Comparison of ENCODE assay signal across 8 cellular contexts in genomic region chr19:40464059-40465024, GRCh38. TPM values are rescaled to one million over a fixed set of nuclear protein-coding genes. Genes with fewer than 3 reads are reported as not detected.
DNase-seq lines count a peak whose midpoint lies in the region; ATAC-seq and TF ChIP-seq lines count a peak whose summit lies in the region.

No MANE protein-coding gene starts in this region.

- DNase-seq in MM.1S (peak; percentile 63), SK-MEL-5 (ENCODE audit: low read depth, low spot score) (peak; percentile 88), globus pallidus (ENCODE audit: low spot score) (peak; percentile 54), omental fat pad (ENCODE audit: low spot score) (peak; percentile 99), testis (peak; percentile 89)

- in situ Hi-C loops in SK-MEL-5 (cut with HindIII; ENCODE audit: low pct_unique_long_range_greater_than_20kb, low sequenced_read_pairs) = no loop called here

- H3K9me3 ChIP-seq in DOHH2 (ENCODE audit: control insufficient read depth, insufficient read depth, low read length) (no peaks in the 10 kb centered on the region), MM.1S (replicated peaks; ENCODE audit: insufficient read depth, low read length) (no peaks in the 10 kb centered on the region), testis (no peaks in the 10 kb centered on the region)

- H3K4me1 Mint-ChIP-seq in activated naive CD4-positive, alpha-beta T cell treated with anti-CD3 and anti-CD28 coated beads, Interleukin-2, amount 50 U/mL, for 24 hours = peaks cover 25% of the 10 kb centered on the region

- H3K9me2 ChIP-seq in DOHH2 (replicated peaks; ENCODE audit: control insufficient read depth, low read length) = no peaks in the 10 kb centered on the region
- H3K9me2 ChIP-seq in MM.1S (replicated peaks; ENCODE audit: insufficient read depth, low read length) = no peaks in the 10 kb centered on the region

- H3K9me3 Mint-ChIP-seq in activated naive CD4-positive, alpha-beta T cell treated with anti-CD3 and anti-CD28 coated beads, Interleukin-2, amount 50 U/mL, for 24 hours = no peaks in the 10 kb centered on the region

- no peaks in the 10 kb centered on the region for H3F3A ChIP-seq in DOHH2 (ENCODE audit: control insufficient read depth, insufficient read depth)
- 0 out of 2 replicates have a peak, but pooled peaks cover 3% of the 10 kb centered on the region for H3F3A ChIP-seq in MM.1S (ENCODE audit: insufficient read depth, low read length)

- peak overlapping the region; percentile 90 for H3K4me3 Mint-ChIP-seq in activated naive CD4-positive, alpha-beta T cell treated with anti-CD3 and anti-CD28 coated beads, Interleukin-2, amount 50 U/mL, for 24 hours

- peaks cover 13% of the 10 kb centered on the region for H3K27me3 ChIP-seq in DOHH2 (ENCODE audit: control insufficient read depth, low read length)
- H3K27me3 ChIP-seq in MM.1S (replicated peaks; ENCODE audit: insufficient read depth, low read length) = peaks cover 13% of the 10 kb centered on the region
- H3K27me3 ChIP-seq in testis = no peaks in the 10 kb centered on the region

- intact Hi-C loops in testis (cut with DNase I; ENCODE audit: low total_unique reads) = no loop called here

- no peaks in the 10 kb centered on the region for H3K79me2 ChIP-seq in DOHH2 (ENCODE audit: control insufficient read depth, low read length)
- no peaks in the 10 kb centered on the region for H3K79me2 ChIP-seq in MM.1S (ENCODE audit: low read length)

- H3K27ac ChIP-seq in DOHH2 (ENCODE audit: low read depth, low read length) (no peak overlapping the region), MM.1S (ENCODE audit: low read length) (no peak overlapping the region), testis (peak overlapping the region; percentile 43 to 87)

- no peaks in the 10 kb centered on the region for H3K36me3 Mint-ChIP-seq in activated naive CD4-positive, alpha-beta T cell treated with anti-CD3 and anti-CD28 coated beads, Interleukin-2, amount 50 U/mL, for 24 hours

- TF ChIP-seq POLR2A in testis (IDR thresholded peaks at IDR 0.05) = no peak

- H3K27ac Mint-ChIP-seq in activated naive CD4-positive, alpha-beta T cell treated with anti-CD3 and anti-CD28 coated beads, Interleukin-2, amount 50 U/mL, for 24 hours = peak overlapping the region; percentile 51

- peak; percentile 28 for ATAC-seq in omental fat pad (ENCODE audit: low FRiP score)
- ATAC-seq in GM18519 (IDR thresholded peaks at IDR 0.05; ENCODE audit: low FRiP score, unreplicated experiment) = no peak

- peaks cover 3% of the 10 kb centered on the region for H3K27me3 Mint-ChIP-seq in activated naive CD4-positive, alpha-beta T cell treated with anti-CD3 and anti-CD28 coated beads, Interleukin-2, amount 50 U/mL, for 24 hours

- H3K4me2 ChIP-seq in DOHH2 (ENCODE audit: low read length) (peak overlapping the region; percentile 97), MM.1S (ENCODE audit: low read depth, low read length) (peak overlapping the region; percentile 63)

- peak overlapping the region; percentile 83 for H2AFZ ChIP-seq in MM.1S (ENCODE audit: low read length)

- H3K36me3 ChIP-seq in DOHH2 (ENCODE audit: control insufficient read depth, low read length) = no peaks in the 10 kb centered on the region
- H3K36me3 ChIP-seq in MM.1S (replicated peaks; ENCODE audit: insufficient read depth, low read length) = no peaks in the 10 kb centered on the region
- H3K36me3 ChIP-seq in testis (ENCODE audit: low read depth, missing control alignments) = no peaks in the 10 kb centered on the region

- H3K4me1 ChIP-seq in DOHH2 (ENCODE audit: control insufficient read depth, low read length) = peaks cover 36% of the 10 kb centered on the region
- peaks cover 20% of the 10 kb centered on the region for H3K4me1 ChIP-seq in MM.1S (ENCODE audit: low read length)
- peaks cover 26% of the 10 kb centered on the region for H3K4me1 ChIP-seq in testis

- TF ChIP-seq CTCF in DOHH2 (IDR thresholded peaks at IDR 0.05; ENCODE audit: low read depth, low read length, poor library complexity, severe bottlenecking) (peak; percentile 77), MM.1S (IDR thresholded peaks at IDR 0.05; ENCODE audit: low read length) (peak; percentile 78), omental fat pad (IDR thresholded peaks at IDR 0.05) (peak in 2 of 3 donors; percentile 14 to 34), testis (IDR thresholded peaks at IDR 0.05) (peak; percentile 81 to 90 (median 86))

- H3K4me3 ChIP-seq in DOHH2 (ENCODE audit: low read length) (peak overlapping the region; percentile 81), MM.1S (ENCODE audit: low read length) (peak overlapping the region; percentile 80), testis (peak overlapping the region; percentile 80)

- 18 to 19% methylated on average over 10 to 11 of the region's 11 CpGs for WGBS in testis, 2 donors

- H3K9ac ChIP-seq in MM.1S (ENCODE audit: low read length) = no peak overlapping the region; the same call in 1 of the 2 replicates

- no peaks in the 10 kb centered on the region for H4K20me1 ChIP-seq in DOHH2 (ENCODE audit: control insufficient read depth, insufficient read depth, low read depth, low read length)
- no peaks in the 10 kb centered on the region for H4K20me1 ChIP-seq in MM.1S (ENCODE audit: insufficient read depth, low read length)

RNA-seq across cellular contexts. Expression of gene BLVRB, which starts 1.2 kb away (rescaled TPM):
- 104 and 110 TPM in 2 replicates for total RNA-seq in SK-MEL-5 (2014; rRNA removed; shearing (Covaris generic))
- 139 and 167 TPM in 2 replicates for polyA plus RNA-seq in SK-MEL-5 (2015; cell fraction: cytosol; rRNA removed)
- polyA plus RNA-seq in SK-MEL-5 (2015; cell fraction: nucleus; rRNA removed) = 24.0 TPM in 2 replicates
- 100 to 1,000 TPM; 240 to 419 (median 329) TPM for total RNA-seq in omental fat pad
- total RNA-seq in testis = 10 to 100 TPM; 25.0 to 43.3 TPM
- polyA plus RNA-seq in testis (ENCODE audit: insufficient read depth, low read depth, low replicate concordance) = 36.8 TPM

RNA-seq across cellular contexts. Expression of gene SPTBN4, which starts 2.5 kb away (rescaled TPM):
- total RNA-seq in SK-MEL-5 (2014; rRNA removed; shearing (Covaris generic)) = 0.32 and 0.53 TPM in 2 replicates
- polyA plus RNA-seq in SK-MEL-5 (2015; cell fraction: cytosol; rRNA removed) = 0.16 and 0.55 TPM in 2 replicates
- 0.09 and 0.70 TPM in 2 replicates for polyA plus RNA-seq in SK-MEL-5 (2015; cell fraction: nucleus; rRNA removed)
- total RNA-seq in omental fat pad (1 to 10 TPM; 1.4 to 3.2 (median 3.0) TPM), testis (10 to 100 TPM; 18.3 to 27.9 TPM)
- 7.2 TPM for polyA plus RNA-seq in testis (ENCODE audit: insufficient read depth, low read depth, low replicate concordance)

RNA-seq across cellular contexts. Expression of gene SERTAD3, which starts 20.2 kb away (rescaled TPM):
- 10.8 and 12.8 TPM in 2 replicates for total RNA-seq in SK-MEL-5 (2014; rRNA removed; shearing (Covaris generic))
- polyA plus RNA-seq in SK-MEL-5 (2015; cell fraction: cytosol; rRNA removed) = 11.7 and 12.8 TPM in 2 replicates
- polyA plus RNA-seq in SK-MEL-5 (2015; cell fraction: nucleus; rRNA removed) = 3.4 and 6.7 TPM in 2 replicates
- total RNA-seq in omental fat pad = 10 to 100 TPM; 18.5 to 37.3 (median 23.7) TPM
- total RNA-seq in testis = 10 to 100 TPM; 24.3 to 33.9 TPM
- 22.4 TPM for polyA plus RNA-seq in testis (ENCODE audit: insufficient read depth, low read depth, low replicate concordance)

RNA-seq across cellular contexts. Expression of gene SERTAD1, which starts 38.5 kb away (rescaled TPM):
- 6.6 and 8.9 TPM in 2 replicates for total RNA-seq in SK-MEL-5 (2014; rRNA removed; shearing (Covaris generic))
- polyA plus RNA-seq in SK-MEL-5 (2015; cell fraction: cytosol; rRNA removed) = 5.7 and 11.8 TPM in 2 replicates
- polyA plus RNA-seq in SK-MEL-5 (2015; cell fraction: nucleus; rRNA removed) = 2.2 and 3.2 TPM in 2 replicates
- total RNA-seq in omental fat pad = 10 to 100 TPM; 18.9 to 80.9 (median 37.7) TPM
- 10 to 100 TPM in 1 of 2 donors, 1 to 10 TPM in 1; 8.6 to 10.9 TPM for total RNA-seq in testis
- 8.3 TPM for polyA plus RNA-seq in testis (ENCODE audit: insufficient read depth, low read depth, low replicate concordance)

RNA-seq across cellular contexts. Expression of gene PRX, which starts 51.2 kb away (rescaled TPM):
- 0.95 and 1.1 TPM in 2 replicates for total RNA-seq in SK-MEL-5 (2014; rRNA removed; shearing (Covaris generic))
- 1.3 TPM in 2 replicates for polyA plus RNA-seq in SK-MEL-5 (2015; cell fraction: cytosol; rRNA removed)
- 0.77 and 1.1 TPM in 2 replicates for polyA plus RNA-seq in SK-MEL-5 (2015; cell fraction: nucleus; rRNA removed)
- total RNA-seq in omental fat pad = 1 to 10 TPM; 2.2 to 6.1 (median 4.3) TPM
- total RNA-seq in testis = 1 to 10 TPM; 4.9 to 5.1 TPM
- 3.6 TPM for polyA plus RNA-seq in testis (ENCODE audit: insufficient read depth, low read depth, low replicate concordance)

Comparison
In these comparisons a context has a peak if more than half of its experiments do, and no peak if none do; other contexts are left out.
1. H3K27ac ChIP-seq: peak in testis (2 of 2); none in DOHH2 (single experiment) and MM.1S (single experiment).
2. CTCF ChIP-seq: peak in every context shown above with its lines; median percentile 86 in testis; 78 in MM.1S; 77 in DOHH2; 24 in omental fat pad.
3. RNA of gene SPTBN4, which starts 2.5 kb away (total RNA-seq): 18.3 to 27.9 TPM in testis; 1.4 to 3.2 TPM in omental fat pad and 0.32 to 0.53 TPM in SK-MEL-5; every median in the first group is over 4 times any median in the second.
4. Peak in every context shown above with its lines, with median percentiles within 50 percentile points of each other: H3K4me3 ChIP-seq and DNase-seq.